In genomic region chr10:32360241-32360640, GRCh38 we compare ENCODE assay signal across 2 cellular contexts.
TF ChIP-seq lines count a peak whose summit lies in the region.

No MANE protein-coding gene starts in this region.

TF ChIP-seq in WTC11, 78 proteins besides CTCF, POLR2A, EP300 and RAD21:
- TF ChIP-seq USF2 (CRISPR knock-in tag; IDR thresholded peaks at IDR 0.05) (no peak), E2F5 (CRISPR knock-in tag; IDR thresholded peaks at IDR 0.05) (no peak), ATF6 (CRISPR knock-in tag; IDR thresholded peaks at IDR 0.05) (no peak), ZNF138 (CRISPR knock-in tag; conservative IDR thresholded peaks at IDR 0.05) (no peak), TEAD1 (CRISPR knock-in tag; IDR thresholded peaks at IDR 0.05) (no peak), NR1H2 (CRISPR knock-in tag; IDR thresholded peaks at IDR 0.05) (no peak), AFF4 (CRISPR knock-in tag; IDR thresholded peaks at IDR 0.05; ENCODE audit: borderline replicate concordance) (no peak), ESRRA (CRISPR knock-in tag; IDR thresholded peaks at IDR 0.05; ENCODE audit: borderline replicate concordance) (no peak), ZNF396 (CRISPR knock-in tag; IDR thresholded peaks at IDR 0.05; ENCODE audit: borderline replicate concordance) (no peak)

TF ChIP-seq in HepG2, 621 proteins besides CTCF, POLR2A, EP300 and RAD21 (continued from another document and continues in another):
- TF ChIP-seq ZNF670 (CRISPR knock-in tag; IDR thresholded peaks at IDR 0.05; ENCODE audit: borderline replicate concordance) (no peak), ATF2 (CRISPR knock-in tag; IDR thresholded peaks at IDR 0.05) (no peak), SOX6 (IDR thresholded peaks at IDR 0.05) (no peak), SOX6 (CRISPR knock-in tag; IDR thresholded peaks at IDR 0.05) (peak; percentile 28; the same call in 1 of the 2 replicates), RFXAP (CRISPR knock-in tag; IDR thresholded peaks at IDR 0.05; ENCODE audit: borderline replicate concordance) (no peak), FOXA3 (CRISPR knock-in tag; IDR thresholded peaks at IDR 0.05) (0 out of 2 replicates have a peak, but pooled peaks have one; percentile 21), ZMYM4 (CRISPR knock-in tag; IDR thresholded peaks at IDR 0.05) (peak; percentile 60; the same call in 1 of the 2 replicates), KLF11 (CRISPR knock-in tag; IDR thresholded peaks at IDR 0.05) (no peak), ZNF331 (CRISPR knock-in tag; IDR thresholded peaks at IDR 0.05) (peak; percentile 48; the same call in 1 of the 2 replicates), GFI1 (CRISPR knock-in tag; IDR thresholded peaks at IDR 0.05; ENCODE audit: borderline replicate concordance) (peak; percentile 75), POGZ (CRISPR knock-in tag; IDR thresholded peaks at IDR 0.05) (peak; percentile 61; the same call in 1 of the 2 replicates), ZKSCAN8 (CRISPR knock-in tag; IDR thresholded peaks at IDR 0.05; ENCODE audit: borderline replicate concordance) (no peak), ZNF276 (CRISPR knock-in tag; IDR thresholded peaks at IDR 0.05; ENCODE audit: low read depth) (no peak), PAXIP1 (CRISPR knock-in tag; conservative IDR thresholded peaks at IDR 0.05) (0 out of 2 replicates have a peak, but pooled peaks have one; percentile 18), TEAD3 (CRISPR knock-in tag; optimal IDR thresholded peaks at IDR 0.05; ENCODE audit: borderline replicate concordance) (no peak), POLR2AphosphoS2 (IDR thresholded peaks at IDR 0.05; ENCODE audit: low read depth, low read length) (no peak), KAT7 (CRISPR knock-in tag; IDR thresholded peaks at IDR 0.05; ENCODE audit: borderline replicate concordance) (no peak), HHEX (CRISPR knock-in tag; IDR thresholded peaks at IDR 0.05) (no peak), SOX13 (IDR thresholded peaks at IDR 0.05) (no peak), SOX13 (CRISPR knock-in tag; conservative IDR thresholded peaks at IDR 0.05 in 1 of 2, IDR thresholded peaks at IDR 0.05 in 1 of 2) (peak in 1 of 2 experiments; percentile 46; a peak in 1 of 4 replicates), GATAD2A (CRISPR knock-in tag; IDR thresholded peaks at IDR 0.05) (peak; percentile 66), ZNF7 (CRISPR knock-in tag; IDR thresholded peaks at IDR 0.05) (no peak), FOXA1 (IDR thresholded peaks at IDR 0.05) (no peak), FOXA1 (CRISPR knock-in tag; IDR thresholded peaks at IDR 0.05) (0 out of 2 replicates have a peak, but pooled peaks have one; percentile 16), NR2C2 (CRISPR knock-in tag; IDR thresholded peaks at IDR 0.05; ENCODE audit: borderline replicate concordance) (peak; percentile 77), ZNF383 (CRISPR knock-in tag; IDR thresholded peaks at IDR 0.05; ENCODE audit: borderline replicate concordance) (no peak), SALL1 (CRISPR knock-in tag; IDR thresholded peaks at IDR 0.05) (peak; percentile 70), HDAC1 (CRISPR knock-in tag; IDR thresholded peaks at IDR 0.05) (0 out of 2 replicates have a peak, but pooled peaks have one; percentile 18), HOXD1 (CRISPR knock-in tag; IDR thresholded peaks at IDR 0.05) (no peak), TERF1 (CRISPR knock-in tag; IDR thresholded peaks at IDR 0.05) (no peak), SAP130 (CRISPR knock-in tag; IDR thresholded peaks at IDR 0.05; ENCODE audit: low read depth) (0 out of 2 replicates have a peak, but pooled peaks have one; percentile 32), ZMYM3 (CRISPR knock-in tag; IDR thresholded peaks at IDR 0.05) (peak; percentile 65; the same call in 1 of the 2 replicates), ZNF513 (CRISPR knock-in tag; conservative IDR thresholded peaks at IDR 0.05) (no peak), ZNF609 (CRISPR knock-in tag; IDR thresholded peaks at IDR 0.05; ENCODE audit: borderline replicate concordance) (0 out of 2 replicates have a peak, but pooled peaks have one; percentile 41), NR2F2 (IDR thresholded peaks at IDR 0.05; ENCODE audit: borderline replicate concordance, low read depth) (peak; percentile 54; the same call in 1 of the 2 replicates), RXRB (CRISPR knock-in tag; IDR thresholded peaks at IDR 0.05; ENCODE audit: borderline replicate concordance) (peak; percentile 24; the same call in 1 of the 2 replicates), U2AF2 (IDR thresholded peaks at IDR 0.05; ENCODE audit: low read depth, low read length) (no peak), MAZ (IDR thresholded peaks at IDR 0.05; ENCODE audit: borderline replicate concordance, low read depth, low read length) (no peak), MAZ (CRISPR knock-in tag; IDR thresholded peaks at IDR 0.05; ENCODE audit: low read depth) (no peak), ZNF3 (CRISPR knock-in tag; IDR thresholded peaks at IDR 0.05) (no peak), DNMT1 (CRISPR knock-in tag; IDR thresholded peaks at IDR 0.05) (no peak), ELF3 (CRISPR knock-in tag; IDR thresholded peaks at IDR 0.05) (no peak), CEBPG (CRISPR knock-in tag; IDR thresholded peaks at IDR 0.05) (0 out of 2 replicates have a peak, but pooled peaks have one; percentile 24), ZNF850 (CRISPR knock-in tag; conservative IDR thresholded peaks at IDR 0.05) (no peak), ZNF30 (CRISPR knock-in tag; IDR thresholded peaks at IDR 0.05) (no peak), KLF13 (CRISPR knock-in tag; IDR thresholded peaks at IDR 0.05) (no peak), ZNF891 (CRISPR knock-in tag; IDR thresholded peaks at IDR 0.05) (no peak)
